In the genomic region with DNA sequence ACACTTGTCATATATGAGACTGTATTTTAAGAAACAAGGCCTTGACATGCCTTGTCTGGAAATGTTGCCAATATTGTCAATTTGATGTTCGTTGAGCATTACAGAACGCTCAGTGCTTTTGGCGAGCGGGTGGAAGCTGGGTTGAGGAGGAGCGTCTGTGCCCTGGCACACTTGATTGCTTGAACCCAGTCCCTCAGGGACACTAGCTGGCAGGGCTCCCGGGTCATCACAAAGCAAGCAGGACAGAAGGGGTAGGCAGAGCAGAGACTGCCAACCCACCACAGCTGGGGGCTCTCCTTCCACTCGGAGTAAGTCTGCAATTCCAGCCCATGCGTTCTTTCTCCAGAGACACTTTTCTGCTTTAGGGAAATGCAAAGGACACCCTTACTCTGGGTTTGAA, we compare ENCODE assay signal across 14 cellular contexts.
DNase-seq lines count a peak whose midpoint lies in the region; ATAC-seq and TF ChIP-seq lines count a peak whose summit lies in the region.
"Had no signal": no experiment of that assay in that cellular context is flagged by ENCODE, and none has a peak within 500 bp of the region (broad histone marks: within the 10 kb centered on the region; RNA-seq: fewer than 3 reads in every experiment).

No MANE protein-coding gene starts in this region.

- intact Hi-C loops in Right ventricle myocardium superior (cut with DNase I) (no loop called here), heart left ventricle (cut with DNase I) (no loop called here), tibial artery (cut with DNase I; ENCODE audit: low total_unique reads) (no loop called here), PC-9 (cut with micrococcal nuclease; ENCODE audit: unreplicated experiment) (loop anchor here (5.0 kb wide), 1 partner anchor 58 kb away; no protein-coding TSS in a partner anchor)

- no peak overlapping the region for H3K4me2 ChIP-seq in PC-9
- H3K4me2 ChIP-seq: GM23338 had no signal

- H3K79me2 ChIP-seq in PC-9 (ENCODE audit: low read depth), result no peaks in the 10 kb centered on the region

- no peak overlapping the region for H3K27ac ChIP-seq in heart left ventricle
- peak overlapping the region; percentile 1 to 42 for H3K27ac ChIP-seq in coronary artery
- peak overlapping the region; percentile 42 to 49 for H3K27ac ChIP-seq in tibial artery
- no peak overlapping the region for H3K27ac ChIP-seq in PC-9
- H3K27ac ChIP-seq: HL-60 had no signal

- H3K27me3 ChIP-seq in heart left ventricle (no peaks in the 10 kb centered on the region), tibial artery (no peaks in the 10 kb centered on the region), PC-9 (ENCODE audit: insufficient read depth, low read depth) (no peaks in the 10 kb centered on the region)

- CTCF ChIA-PET in PC-9 (lab: Charles Lee), result no interaction called here

- H3K9me3 ChIP-seq in heart left ventricle (no peaks in the 10 kb centered on the region), tibial artery (no peaks in the 10 kb centered on the region), PC-9 (ENCODE audit: insufficient read depth, low read depth) (no peaks in the 10 kb centered on the region)

- H3K36me3 ChIP-seq in heart left ventricle (no peaks in the 10 kb centered on the region), tibial artery (no peaks in the 10 kb centered on the region), PC-9 (ENCODE audit: low read depth) (no peaks in the 10 kb centered on the region)

- POLR2A ChIA-PET in PC-9 (lab: Charles Lee; ENCODE audit: unreplicated experiment), result no interaction called here

- WGBS in heart left ventricle, 4 donors, result 84 to 90% (median 86%) methylated on average over 8 of the region's 8 CpGs

- ATAC-seq in Right ventricle myocardium superior (ENCODE audit: poor library complexity) (no peak), heart left ventricle (no peak)
- ATAC-seq: GM23338 had no signal

- H4K20me1 ChIP-seq in PC-9 (ENCODE audit: insufficient read depth), result no peaks in the 10 kb centered on the region

- peak; percentile 46 for DNase-seq in Right ventricle myocardium superior
- DNase-seq in heart left ventricle, result no peak
- peak; percentile 83 for DNase-seq in NCI-H1694 (lab: John Stamatoyannopoulos, UW)
- DNase-seq in coronary artery (ENCODE audit: low spot score), result no peak
- DNase-seq in tibial artery, result peak; percentile 38 to 74
- no peak for DNase-seq in foreskin fibroblast
- no peak for DNase-seq in PC-9
- DNase-seq: Calu3; CD4-positive, alpha-beta T cell; DND-41; GDM1; H7 had no signal

- no peaks in the 10 kb centered on the region for H3K9me2 ChIP-seq in PC-9 (ENCODE audit: insufficient read depth)

- H3K4me3 ChIP-seq in heart left ventricle (no peak overlapping the region), coronary artery (no peak overlapping the region), tibial artery (no peak overlapping the region), foreskin fibroblast (ENCODE audit: low read depth in 1 of 2, low read length in 2 of 2) (no peak overlapping the region), PC-9 (no peak overlapping the region)
- H3K4me3 ChIP-seq: GM23338 had no signal

- TF ChIP-seq CTCF in heart left ventricle (IDR thresholded peaks at IDR 0.05), result no peak
- no peak for TF ChIP-seq CTCF in coronary artery (IDR thresholded peaks at IDR 0.05)
- no peak for TF ChIP-seq CTCF in tibial artery (IDR thresholded peaks at IDR 0.05)
- TF ChIP-seq CTCF in foreskin fibroblast (IDR thresholded peaks at IDR 0.05; ENCODE audit: low read depth, low read length), result no peak
- no peak for TF ChIP-seq CTCF in PC-9 (conservative IDR thresholded peaks at IDR 0.05)

- H2AFZ ChIP-seq in PC-9, result no peak overlapping the region
- H2AFZ ChIP-seq: GM23338 had no signal

- no peaks in the 10 kb centered on the region for H3K4me1 ChIP-seq in heart left ventricle
- H3K4me1 ChIP-seq in tibial artery, result peaks cover 0 to 22% (median 5%) of the 10 kb centered on the region in 4 donors
- no peaks in the 10 kb centered on the region for H3K4me1 ChIP-seq in PC-9 (replicated peaks; ENCODE audit: insufficient read depth)

- BruUV-seq in PC-9 (replicated peaks; lab: Mats Ljungman, UMichigan), result no TSS peak

- H3F3A ChIP-seq in PC-9 (ENCODE audit: insufficient read depth, low read depth), result no peaks in the 10 kb centered on the region

- no peak for TF ChIP-seq POLR2A in heart left ventricle (IDR thresholded peaks at IDR 0.05)

Comparison
In these comparisons a context has a peak if more than half of its experiments do, and no peak if none do; other contexts are left out.
1. DNase-seq: peak in Right ventricle myocardium superior (single experiment), NCI-H1694 (single experiment) and tibial artery (2 of 2); none in heart left ventricle (0 of 5), coronary artery (single experiment), foreskin fibroblast (0 of 2) and PC-9 (0 of 2).
2. H3K27ac ChIP-seq: peak in coronary artery (2 of 2) and tibial artery (2 of 2); none in heart left ventricle (0 of 12) and PC-9 (single experiment).